18 cellular contexts compared by ENCODE assay signal in genomic region chr18:62438402-62438801, GRCh38.
DNase-seq lines count a peak whose midpoint lies in the region; ATAC-seq, FAIRE-seq and TF ChIP-seq lines count a peak whose summit lies in the region.
"Had no signal": no experiment of that assay in that cellular context is flagged by ENCODE, and none has a peak within 500 bp of the region (broad histone marks: within the 10 kb centered on the region; RNA-seq: fewer than 3 reads in every experiment).

No MANE protein-coding gene starts in this region.

- TF ChIP-seq POLR2A in adrenal gland (IDR thresholded peaks at IDR 0.05) (no peak), HepG2 (IDR thresholded peaks at IDR 0.05; ENCODE audit: insufficient read depth in 1 of 2, low read depth in 2 of 2, low read length in 2 of 2) (no peak), prostate gland (IDR thresholded peaks at IDR 0.05) (no peak)

- no peaks in the 10 kb centered on the region for H3K27me3 ChIP-seq in GM23248 (replicated peaks; ENCODE audit: insufficient read depth)
- no peaks in the 10 kb centered on the region for H3K27me3 ChIP-seq in adrenal gland
- H3K27me3 ChIP-seq in HepG2 (ENCODE audit: control insufficient read depth in 1 of 2, insufficient read depth in 2 of 2, low read length in 2 of 2): no peaks in the 10 kb centered on the region
- H3K27me3 ChIP-seq in subcutaneous abdominal adipose tissue (ENCODE audit: control insufficient read depth in 5 of 5, insufficient read depth in 4 of 5, low read length in 5 of 5): no peaks in the 10 kb centered on the region
- H3K27me3 ChIP-seq in prostate gland (replicated peaks; ENCODE audit: insufficient read depth): no peaks in the 10 kb centered on the region

- no peak for TF ChIP-seq RAD21 in HepG2 (CRISPR knock-in tag; IDR thresholded peaks at IDR 0.05)

- no peaks in the 10 kb centered on the region for H3K9me2 ChIP-seq in GM23248 (ENCODE audit: insufficient read depth)

- H3K4me1 ChIP-seq in GM23248 (ENCODE audit: insufficient read depth) (peaks cover 24% of the 10 kb centered on the region), adrenal gland (replicated peaks in 1 of 2) (peaks cover 20 to 34% of the 10 kb centered on the region in 2 donors), HepG2 (ENCODE audit: insufficient read depth, low read length) (peaks cover 53% of the 10 kb centered on the region), subcutaneous abdominal adipose tissue (ENCODE audit: control insufficient read depth in 5 of 5, insufficient read depth in 5 of 5, low read length in 5 of 5) (peaks cover 3 to 46% (median 28%) of the 10 kb centered on the region in 5 donors), prostate gland (replicated peaks) (no peaks in the 10 kb centered on the region)

- TF ChIP-seq EP300 in HepG2 (IDR thresholded peaks at IDR 0.05; ENCODE audit: low read depth in 2 of 2, low read length in 2 of 2) (no peak), HepG2 (CRISPR knock-in tag; IDR thresholded peaks at IDR 0.05; ENCODE audit: borderline replicate concordance) (no peak)

- H4K20me1 ChIP-seq in GM23248 (ENCODE audit: insufficient read depth): no peaks in the 10 kb centered on the region
- no peaks in the 10 kb centered on the region for H4K20me1 ChIP-seq in HepG2 (ENCODE audit: insufficient read depth, low read length)

- peak; percentile 85 for ATAC-seq in HepG2
- ATAC-seq: GM12878 had no signal

- peaks cover 21% of the 10 kb centered on the region; the same call in 1 of the 2 replicates for H3F3A ChIP-seq in GM23248 (ENCODE audit: insufficient read depth)

- H3K4me2 ChIP-seq in GM23248 (ENCODE audit: unreplicated experiment) (peak overlapping the region; percentile 74), HepG2 (ENCODE audit: low read depth, low read length) (peak overlapping the region; percentile 25; the same call in 1 of the 2 replicates)

- 97% methylated on average over 9 to 12 of the region's 12 CpGs for WGBS in GM23248 (ENCODE audit: low coverage in 1 of 2, low lambda C conversion rate in 2 of 2, missing lambda C conversion rate in 2 of 2), 2 experiments
- WGBS in adrenal gland, 4 donors: 58 to 68% (median 63%) methylated on average over 12 of the region's 12 CpGs
- WGBS in HepG2 (ENCODE audit: low lambda C conversion rate): 69% methylated on average over 12 of the region's 12 CpGs
- WGBS in prostate gland: 88% methylated on average over 12 of the region's 12 CpGs

- in situ Hi-C loops in GM23248 (cut with MboI): no loop called here
- in situ Hi-C loops in HepG2 (cut with HindIII; ENCODE audit: extremely low pct_ligation_motif_present, low pct_unique_long_range_greater_than_20kb): no loop called here

- no peak for DNase-seq in GM23248
- peak in 5 of 7 donors; percentile 26 to 40 (median 34) for DNase-seq in adrenal gland
- DNase-seq in HepG2 (ENCODE audit: low spot score): peak; percentile 53
- no peak for DNase-seq in prostate gland (ENCODE audit: low spot score)
- no peak for DNase-seq in amniotic stem cell (lab: John Stamatoyannopoulos, UW)
- DNase-seq in stimulated activated CD4-positive, alpha-beta T cell treated with anti-CD3 and anti-CD28 coated beads, Interleukin-1b, Interleukin-23, amount 100 ng/mL, for 48 hours: no peak
- DNase-seq: activated naive CD4-positive, alpha-beta T cell treated with anti-CD3 and anti-CD28 coated beads for 36 hours; effector CD4-positive, alpha-beta T cell; H7; MM.1S; naive B cell; NCI-H187; NCI-H446; posterior cingulate gyrus; T1000 had no signal

- H3K4me3 ChIP-seq in GM23248: no peak overlapping the region
- H3K4me3 ChIP-seq in adrenal gland: no peak overlapping the region
- H3K4me3 ChIP-seq in HepG2 (replicated peaks in 1 of 3; ENCODE audit: insufficient read depth in 1 of 3, low read depth in 2 of 3, low read length in 3 of 3): no peak overlapping the region
- H3K4me3 ChIP-seq in subcutaneous abdominal adipose tissue (ENCODE audit: low read depth in 1 of 5, low read length in 5 of 5): peak overlapping the region in 1 of 5 donors; percentile 42
- no peak overlapping the region for H3K4me3 ChIP-seq in prostate gland
- H3K4me3 ChIP-seq: GM12878 had no signal

- H3K9me3 ChIP-seq in GM23248 (ENCODE audit: low read depth) (no peaks in the 10 kb centered on the region), adrenal gland (replicated peaks in 1 of 3) (no peaks in the 10 kb centered on the region), HepG2 (ENCODE audit: low read length) (no peaks in the 10 kb centered on the region), subcutaneous abdominal adipose tissue (ENCODE audit: control insufficient read depth in 5 of 5, low read length in 5 of 5) (no peaks in the 10 kb centered on the region), prostate gland (no peaks in the 10 kb centered on the region)

- intact Hi-C loops in adrenal gland (cut with DNase I) (no loop called here), HepG2 (cut with micrococcal nuclease; ENCODE audit: unreplicated experiment) (no loop called here), prostate gland (cut with DNase I) (no loop called here)

- no peak overlapping the region for H3K9ac ChIP-seq in GM23248
- no peak overlapping the region for H3K9ac ChIP-seq in HepG2 (ENCODE audit: insufficient read depth, low read depth, low read length)
- H3K9ac ChIP-seq in subcutaneous abdominal adipose tissue (ENCODE audit: low read length in 5 of 5): peak overlapping the region in 4 of 5 donors; percentile 60 to 88 (median 72)

- peak; percentile 44 for FAIRE-seq in HepG2 (lab: Jason Lieb, UNC)
- FAIRE-seq: G401.6, GM12878 had no signal

- CTCF ChIA-PET in HepG2 (lab: Yijun Ruan, JAX; ENCODE audit: low intra/inter-chr PET ratio, low total read pairs): no interaction called here

- no peak for TF ChIP-seq CTCF in adrenal gland (IDR thresholded peaks at IDR 0.05)
- no peak for TF ChIP-seq CTCF in HepG2 (CRISPR knock-in tag; IDR thresholded peaks at IDR 0.05)
- no peak for TF ChIP-seq CTCF in prostate gland (IDR thresholded peaks at IDR 0.05)

- POLR2A ChIA-PET in HepG2 (lab: Yijun Ruan, JAX): interaction anchor here (1.4 to 1.9 kb wide), 2 partner anchors 11 to 83 kb away, joined by 3 to 4 read pairs; no protein-coding TSS in a partner anchor

- no TSS peak for BruUV-seq in HepG2 (replicated peaks; lab: Mats Ljungman, UMichigan)

- no peak overlapping the region for H3K27ac ChIP-seq in GM23248
- peak overlapping the region in 2 of 5 donors; percentile 86 to 90 for H3K27ac ChIP-seq in adrenal gland
- H3K27ac ChIP-seq in HepG2 (ENCODE audit: extremely low read length, insufficient read depth, low read length): peak overlapping the region; percentile 27
- peak overlapping the region; percentile 98 for H3K27ac ChIP-seq in subcutaneous abdominal adipose tissue (ENCODE audit: low read depth, low read length)
- no peak overlapping the region for H3K27ac ChIP-seq in prostate gland

- H3K79me2 ChIP-seq in GM23248 (ENCODE audit: insufficient read depth) (no peaks in the 10 kb centered on the region), HepG2 (ENCODE audit: insufficient read depth, low read length) (no peaks in the 10 kb centered on the region)

- no peak overlapping the region for H2AFZ ChIP-seq in GM23248
- H2AFZ ChIP-seq in HepG2 (ENCODE audit: low read length): no peak overlapping the region

- H3K36me3 ChIP-seq in GM23248 (ENCODE audit: low read depth): no peaks in the 10 kb centered on the region
- H3K36me3 ChIP-seq in adrenal gland (replicated peaks in 1 of 2): no peaks in the 10 kb centered on the region
- no peaks in the 10 kb centered on the region; a peak in 1 of 5 replicates for H3K36me3 ChIP-seq in HepG2 (replicated peaks in 1 of 2; ENCODE audit: control insufficient read depth in 1 of 2, insufficient read depth in 2 of 2, low read length in 2 of 2)
- no peaks in the 10 kb centered on the region for H3K36me3 ChIP-seq in subcutaneous abdominal adipose tissue (ENCODE audit: control insufficient read depth in 5 of 5, insufficient read depth in 5 of 5, low read length in 5 of 5)
- H3K36me3 ChIP-seq in prostate gland: no peaks in the 10 kb centered on the region

TF ChIP-seq in HepG2, 621 proteins besides CTCF, POLR2A, EP300 and RAD21 (continues in another document):
- TF ChIP-seq SALL1 (CRISPR knock-in tag; IDR thresholded peaks at IDR 0.05) (peak; percentile 43), HNF4A (CRISPR knock-in tag; IDR thresholded peaks at IDR 0.05) (0 out of 2 replicates have a peak, but pooled peaks have one; percentile 12), SAP130 (CRISPR knock-in tag; IDR thresholded peaks at IDR 0.05; ENCODE audit: low read depth) (peak; percentile 23; the same call in 1 of the 2 replicates), AHR (CRISPR knock-in tag; IDR thresholded peaks at IDR 0.05) (no peak), ZMYM4 (CRISPR knock-in tag; IDR thresholded peaks at IDR 0.05) (0 out of 2 replicates have a peak, but pooled peaks have one; percentile 20), ARID5B (CRISPR knock-in tag; IDR thresholded peaks at IDR 0.05) (peak; percentile 27; the same call in 1 of the 2 replicates), SMC3 (IDR thresholded peaks at IDR 0.05; ENCODE audit: low read length) (0 out of 2 replicates have a peak, but pooled peaks have one; percentile 0), ZNF12 (CRISPR knock-in tag; IDR thresholded peaks at IDR 0.05) (peak; percentile 42; the same call in 1 of the 2 replicates)

Comparison
In these comparisons a context has a peak if more than half of its experiments do, and no peak if none do; other contexts are left out.
1. DNase-seq: peak in adrenal gland (5 of 7) and HepG2 (single experiment); none in GM23248 (single experiment), prostate gland (single experiment), amniotic stem cell (single experiment) and stimulated activated CD4-positive, alpha-beta T cell treated with anti-CD3 and anti-CD28 coated beads, Interleukin-1b, Interleukin-23, amount 100 ng/mL, for 48 hours (single experiment).
2. H3K27ac ChIP-seq: peak in HepG2 (single experiment) and subcutaneous abdominal adipose tissue (single experiment); none in GM23248 (single experiment) and prostate gland (0 of 2).
3. H3K9ac ChIP-seq: peak in subcutaneous abdominal adipose tissue (4 of 5); none in GM23248 (single experiment) and HepG2 (single experiment).